Comparison of ENCODE assay signal across 12 cellular contexts in genomic region chr3:55571913-55572312, GRCh38.
DNase-seq lines count a peak whose midpoint lies in the region; ATAC-seq and TF ChIP-seq lines count a peak whose summit lies in the region.
"Had no signal": no experiment of that assay in that cellular context is flagged by ENCODE, and none has a peak within 500 bp of the region (broad histone marks: within the 10 kb centered on the region; RNA-seq: fewer than 3 reads in every experiment).

No MANE protein-coding gene starts in this region.

- H3K4me2 ChIP-seq in smooth muscle cell: peak overlapping the region; percentile 5

- in situ Hi-C loops in HAP-1 (cut with MboI; ENCODE audit: low sequenced_read_pairs): no loop called here

- H3K4me1 ChIP-seq in HAP-1 (peaks cover 7% of the 10 kb centered on the region), smooth muscle cell (ENCODE audit: low read depth) (peaks cover 5% of the 10 kb centered on the region)
- H3K4me1 ChIP-seq: right lobe of liver had no signal

- no peaks in the 10 kb centered on the region for H3K27me3 ChIP-seq in HAP-1 (ENCODE audit: low read depth)
- no peaks in the 10 kb centered on the region for H3K27me3 ChIP-seq in smooth muscle cell (ENCODE audit: low read depth)
- H3K27me3 ChIP-seq: gastrocnemius medialis, right lobe of liver had no signal

- WGBS in smooth muscle cell (ENCODE audit: low lambda C conversion rate): 13% methylated on average over 10 of the region's 10 CpGs

- ATAC-seq in activated CD8-positive, alpha-beta T cell treated with anti-CD3 and anti-CD28 coated beads for 36 hours: no peak
- no peak for ATAC-seq in HG02798 (IDR thresholded peaks at IDR 0.05; ENCODE audit: poor library complexity, unreplicated experiment)
- no peak for ATAC-seq in GM19351 (IDR thresholded peaks at IDR 0.05; ENCODE audit: unreplicated experiment)
- ATAC-seq: gastrocnemius medialis had no signal

- TF ChIP-seq CTCF in cardiac fibroblast (IDR thresholded peaks at IDR 0.05; ENCODE audit: low read depth, low read length): peak; percentile 27
- TF ChIP-seq CTCF in smooth muscle cell (IDR thresholded peaks at IDR 0.05; ENCODE audit: borderline replicate concordance, insufficient read depth, poor library complexity, severe bottlenecking): peak; percentile 32
- no peak for TF ChIP-seq CTCF in activated CD8-positive, alpha-beta T cell treated with anti-CD3 and anti-CD28 coated beads for 36 hours (IDR thresholded peaks at IDR 0.05)

- H3F3A ChIP-seq in smooth muscle cell (ENCODE audit: low read depth): peaks cover 11% of the 10 kb centered on the region

- H3K27me3 Mint-ChIP-seq in activated CD8-positive, alpha-beta T cell treated with anti-CD3 and anti-CD28 coated beads for 36 hours: no peaks in the 10 kb centered on the region
- H3K27me3 Mint-ChIP-seq: stimulated activated naive CD8-positive, alpha-beta T cell treated with anti-CD3 and anti-CD28 coated beads, Interleukin-15, amount 100 ng/mL, for 72 hours had no signal

- intact Hi-C loops in activated CD8-positive, alpha-beta T cell treated with anti-CD3 and anti-CD28 coated beads for 36 hours (cut with micrococcal nuclease): no loop called here

- H3K27ac ChIP-seq in smooth muscle cell (ENCODE audit: low read depth): peak overlapping the region; percentile 58
- H3K27ac ChIP-seq: gastrocnemius medialis, right lobe of liver had no signal

- no peak overlapping the region for H2AFZ ChIP-seq in smooth muscle cell (ENCODE audit: low read depth)

- DNase-seq in HAP-1 (ENCODE audit: low spot score in 2 of 2): peak; percentile 32 to 65
- DNase-seq in cardiac fibroblast (ENCODE audit: low read depth in 2 of 2): peak; percentile 3 to 18
- peak; percentile 99 for DNase-seq in islet precursor cell
- no peak for DNase-seq in smooth muscle cell (lab: John Stamatoyannopoulos, UW; ENCODE audit: unreplicated experiment)
- no peak for DNase-seq in NCI-H1417 (lab: John Stamatoyannopoulos, UW)
- no peak for DNase-seq in activated CD8-positive, alpha-beta T cell treated with anti-CD3 and anti-CD28 coated beads for 36 hours
- DNase-seq: activated CD4-positive, alpha-beta T cell treated with anti-CD3 and anti-CD28 coated beads for 4 hours; right lobe of liver had no signal

- no peaks in the 10 kb centered on the region for H3K4me1 Mint-ChIP-seq in activated CD8-positive, alpha-beta T cell treated with anti-CD3 and anti-CD28 coated beads for 36 hours (ENCODE audit: low read depth)

- CTCF ChIA-PET in activated CD8-positive, alpha-beta T cell treated with anti-CD3 and anti-CD28 coated beads for 36 hours (lab: Charles Lee): interaction anchor here (0.9 kb wide), 1 partner anchor 93 kb away, joined by 3 read pairs; no protein-coding TSS in a partner anchor

- H3K79me2 ChIP-seq in smooth muscle cell (ENCODE audit: low read depth): no peaks in the 10 kb centered on the region

- H3K4me3 ChIP-seq in HAP-1 (no peak overlapping the region), cardiac fibroblast (replicated peaks in 1 of 2; ENCODE audit: low read depth in 2 of 2, low read length in 2 of 2) (no peak overlapping the region), smooth muscle cell (no peak overlapping the region)
- H3K4me3 ChIP-seq: gastrocnemius medialis, right lobe of liver had no signal

- no peak overlapping the region for H3K9ac ChIP-seq in smooth muscle cell (ENCODE audit: low read depth)

- H3K9me3 Mint-ChIP-seq in activated CD8-positive, alpha-beta T cell treated with anti-CD3 and anti-CD28 coated beads for 36 hours: no peaks in the 10 kb centered on the region
- H3K9me3 Mint-ChIP-seq: stimulated activated naive CD8-positive, alpha-beta T cell treated with anti-CD3 and anti-CD28 coated beads, Interleukin-15, amount 100 ng/mL, for 72 hours had no signal

- no peaks in the 10 kb centered on the region for H3K36me3 Mint-ChIP-seq in activated CD8-positive, alpha-beta T cell treated with anti-CD3 and anti-CD28 coated beads for 36 hours (ENCODE audit: low read depth)

- POLR2A ChIA-PET in activated CD8-positive, alpha-beta T cell treated with anti-CD3 and anti-CD28 coated beads for 36 hours (lab: Charles Lee): no interaction called here

- H3K27ac Mint-ChIP-seq in activated CD8-positive, alpha-beta T cell treated with anti-CD3 and anti-CD28 coated beads for 36 hours: no peak overlapping the region

- no peak overlapping the region for H3K4me3 Mint-ChIP-seq in activated CD8-positive, alpha-beta T cell treated with anti-CD3 and anti-CD28 coated beads for 36 hours
- H3K4me3 Mint-ChIP-seq: stimulated activated naive CD8-positive, alpha-beta T cell treated with anti-CD3 and anti-CD28 coated beads, Interleukin-15, amount 100 ng/mL, for 72 hours had no signal

- H4K20me1 ChIP-seq in smooth muscle cell (ENCODE audit: low read depth): no peaks in the 10 kb centered on the region

- no peaks in the 10 kb centered on the region for H3K9me3 ChIP-seq in HAP-1
- no peaks in the 10 kb centered on the region for H3K9me3 ChIP-seq in smooth muscle cell (replicated peaks; ENCODE audit: low read depth)
- H3K9me3 ChIP-seq: gastrocnemius medialis, right lobe of liver had no signal

- H3K36me3 ChIP-seq in HAP-1 (replicated peaks) (no peaks in the 10 kb centered on the region), smooth muscle cell (ENCODE audit: low read depth) (no peaks in the 10 kb centered on the region)
- H3K36me3 ChIP-seq: gastrocnemius medialis, right lobe of liver had no signal

Comparison
In these comparisons a context has a peak if more than half of its experiments do, and no peak if none do; other contexts are left out.
1. DNase-seq: peak in HAP-1 (2 of 2), cardiac fibroblast (2 of 2) and islet precursor cell (single experiment); none in smooth muscle cell (single experiment), NCI-H1417 (0 of 3) and activated CD8-positive, alpha-beta T cell treated with anti-CD3 and anti-CD28 coated beads for 36 hours (single experiment).